ENCODE assay signal across 2 cellular contexts in genomic region chr17:80779336-80779735, GRCh38.
TF ChIP-seq lines count a peak whose summit lies in the region.

No MANE protein-coding gene starts in this region.

TF ChIP-seq in H1, 55 proteins besides CTCF, POLR2A, EP300 and RAD21 (continued from another document):
- no peak for TF ChIP-seq EGR1 (IDR thresholded peaks at IDR 0.05; ENCODE audit: borderline replicate concordance, low read depth, low read length)
- TF ChIP-seq CBX8 (IDR thresholded peaks at IDR 0.05; ENCODE audit: borderline replicate concordance, low read depth, low read length) = no peak
- no peak for TF ChIP-seq CTBP2 (IDR thresholded peaks at IDR 0.05; ENCODE audit: borderline replicate concordance, insufficient read depth, insufficient read length, low read length)
- TF ChIP-seq POLR2AphosphoS5 (IDR thresholded peaks at IDR 0.05; ENCODE audit: low read depth, low read length) = no peak
- no peak for TF ChIP-seq JUN (IDR thresholded peaks at IDR 0.05; ENCODE audit: low read depth, low read length)
- no peak for TF ChIP-seq JUND (IDR thresholded peaks at IDR 0.05; ENCODE audit: low read length)
- TF ChIP-seq SP1 (IDR thresholded peaks at IDR 0.05; ENCODE audit: low read depth, low read length) = no peak
- TF ChIP-seq TAF7 (optimal IDR thresholded peaks at IDR 0.05; ENCODE audit: borderline replicate concordance, low read depth, low read length) = no peak
- no peak for TF ChIP-seq SAP30 (IDR thresholded peaks at IDR 0.05; ENCODE audit: insufficient read depth, insufficient replicate concordance, low read length)
- TF ChIP-seq SIN3A (conservative IDR thresholded peaks at IDR 0.05 in 1 of 2, IDR thresholded peaks at IDR 0.05 in 1 of 2; ENCODE audit: low read depth in 1 of 2, low read length in 2 of 2) = no peak
- no peak for TF ChIP-seq ASH2L (IDR thresholded peaks at IDR 0.05; ENCODE audit: low read length)
- TF ChIP-seq YY1 (IDR thresholded peaks at IDR 0.05; ENCODE audit: low read depth, low read length) = no peak
- no peak for TF ChIP-seq POU5F1 (IDR thresholded peaks at IDR 0.05; ENCODE audit: low read depth, low read length)
- TF ChIP-seq SRF (IDR thresholded peaks at IDR 0.05; ENCODE audit: low read depth, low read length) = no peak
- no peak for TF ChIP-seq BACH1 (IDR thresholded peaks at IDR 0.05; ENCODE audit: low read length)
- no peak for TF ChIP-seq SP2 (IDR thresholded peaks at IDR 0.05; ENCODE audit: low read length)
- TF ChIP-seq, protein P1, sequence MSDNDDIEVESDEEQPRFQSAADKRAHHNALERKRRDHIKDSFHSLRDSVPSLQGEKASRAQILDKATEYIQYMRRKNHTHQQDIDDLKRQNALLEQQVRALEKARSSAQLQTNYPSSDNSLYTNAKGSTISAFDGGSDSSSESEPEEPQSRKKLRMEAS (IDR thresholded peaks at IDR 0.05) = no peak

TF ChIP-seq in HEK293T, 16 proteins besides CTCF, POLR2A, EP300 and RAD21 (continued from another document):
- TF ChIP-seq, protein P2, sequence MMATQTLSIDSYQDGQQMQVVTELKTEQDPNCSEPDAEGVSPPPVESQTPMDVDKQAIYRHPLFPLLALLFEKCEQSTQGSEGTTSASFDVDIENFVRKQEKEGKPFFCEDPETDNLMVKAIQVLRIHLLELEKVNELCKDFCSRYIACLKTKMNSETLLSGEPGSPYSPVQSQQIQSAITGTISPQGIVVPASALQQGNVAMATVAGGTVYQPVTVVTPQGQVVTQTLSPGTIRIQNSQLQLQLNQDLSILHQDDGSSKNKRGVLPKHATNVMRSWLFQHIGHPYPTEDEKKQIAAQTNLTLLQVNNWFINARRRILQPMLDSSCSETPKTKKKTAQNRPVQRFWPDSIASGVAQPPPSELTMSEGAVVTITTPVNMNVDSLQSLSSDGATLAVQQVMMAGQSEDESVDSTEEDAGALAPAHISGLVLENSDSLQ (IDR thresholded peaks at IDR 0.05) = no peak
- TF ChIP-seq NFRKB (IDR thresholded peaks at IDR 0.05) = no peak
- TF ChIP-seq LEF1 (IDR thresholded peaks at IDR 0.05; ENCODE audit: borderline replicate concordance) = no peak
- TF ChIP-seq SUZ12 (IDR thresholded peaks at IDR 0.05) = no peak
- no peak for TF ChIP-seq ARNT (IDR thresholded peaks at IDR 0.05)
- no peak for TF ChIP-seq FOXK2 (IDR thresholded peaks at IDR 0.05)
- TF ChIP-seq TARDBP (IDR thresholded peaks at IDR 0.05) = no peak
- TF ChIP-seq SP1 (IDR thresholded peaks at IDR 0.05) = no peak
- TF ChIP-seq L3MBTL2 (conservative IDR thresholded peaks at IDR 0.05) = no peak
- TF ChIP-seq ELF4 (IDR thresholded peaks at IDR 0.05) = no peak
TF ChIP-seq in HEK293T: peak in this region for 0.
